30 cellular contexts compared by ENCODE assay signal in the genomic region with DNA sequence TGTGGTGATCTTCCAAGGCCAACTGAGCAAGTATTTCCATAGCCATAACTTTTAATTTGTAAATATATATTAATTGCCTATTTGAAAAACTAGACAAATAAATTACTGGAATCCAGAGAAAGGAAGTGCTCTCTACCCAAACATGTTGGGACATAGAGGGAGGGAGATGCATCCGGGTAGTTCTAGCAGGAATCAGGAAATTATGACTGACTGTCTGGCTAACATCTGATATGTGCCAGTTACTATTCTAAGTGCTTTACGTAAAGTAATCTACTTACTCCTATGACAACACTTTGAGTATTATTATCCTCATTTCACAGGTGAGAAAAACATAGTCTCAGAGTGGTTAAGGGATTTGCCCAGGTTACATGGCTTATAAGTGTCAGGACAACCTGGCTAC.
"Had no signal": no experiment of that assay in that cellular context is flagged by ENCODE, and none has a peak within 500 bp of the region (broad histone marks: within the 10 kb centered on the region; RNA-seq: fewer than 3 reads in every experiment).

No MANE protein-coding gene starts in this region.

- H3K36me3 ChIP-seq: brain microvascular endothelial cell, cardiac muscle cell, colonic mucosa, gastrocnemius medialis, heart left ventricle had no signal

- H3K27ac ChIP-seq: brain microvascular endothelial cell, cardiac muscle cell, colonic mucosa, gastrocnemius medialis, heart left ventricle had no signal

- H3K27me3 ChIP-seq: brain microvascular endothelial cell, cardiac muscle cell, colonic mucosa, heart left ventricle had no signal

- FAIRE-seq: astrocyte had no signal

- H3K9me3 ChIP-seq: colonic mucosa, gastrocnemius medialis had no signal

- DNase-seq: activated CD4-positive, alpha-beta memory T cell treated with anti-CD3 and anti-CD28 coated beads for 36 hours; activated CD4-positive, alpha-beta T cell treated with anti-CD3 and anti-CD28 coated beads for 36 hours; activated CD4-positive, alpha-beta T cell treated with anti-CD3 and anti-CD28 coated beads, Interleukin-2, amount 10 ng/mL, durations not matched to agents 24 days and 14 days; activated CD4-positive, CD25-positive, alpha-beta regulatory T cell; activated CD4-positive, CD25-positive, alpha-beta regulatory T cell treated with anti-CD3 and anti-CD28 coated beads, Interleukin-2, amount 50 U/mL, for 72 hours; activated CD8-positive, alpha-beta memory T cell treated with anti-CD3 and anti-CD28 coated beads, Interleukin-2, amount 50 U/mL, for 48 hours; activated CD8-positive, alpha-beta T cell treated with anti-CD3 and anti-CD28 coated beads, Interleukin-2, amount 10 ng/mL, durations not matched to agents 7 days and 5 days; activated gamma-delta T cell; activated naive CD4-positive, alpha-beta T cell; activated naive CD4-positive, alpha-beta T cell treated with anti-CD3 and anti-CD28 coated beads, Interleukin-2, amount 10 ng/mL, durations not matched to agents 7 days and 5 days; activated naive CD8-positive, alpha-beta T cell treated with anti-CD3 and anti-CD28 coated beads, Interleukin-2, amount 10 ng/mL, durations not matched to agents 7 days and 5 days; activated T-cell treated with anti-CD3 and anti-CD28 coated beads for 4 hours; activated T-cell treated with anti-CD3 and anti-CD28 coated beads, Interleukin-2, amount 50 U/mL, for 24 hours; activated T-cell treated with anti-CD3 and anti-CD28 coated beads, Interleukin-2, amount 50 U/mL, for 72 hours; anterior cingulate cortex; brain microvascular endothelial cell; central memory CD4-positive, alpha-beta T cell; cerebellar nuclear complex; colonic mucosa; effector CD4-positive, alpha-beta T cell; effector memory CD8-positive, alpha-beta T cell; foreskin fibroblast; gastrocnemius medialis; glutamatergic neuron; heart left ventricle; T-helper 1 cell; T-helper 17 cell; T1000 had no signal

- H3K4me1 ChIP-seq: colonic mucosa, gastrocnemius medialis, heart left ventricle had no signal

- H3K4me3 ChIP-seq: cardiac muscle cell, colonic mucosa, gastrocnemius medialis, heart left ventricle had no signal
